12 cellular contexts compared by ENCODE assay signal in the genomic region with DNA sequence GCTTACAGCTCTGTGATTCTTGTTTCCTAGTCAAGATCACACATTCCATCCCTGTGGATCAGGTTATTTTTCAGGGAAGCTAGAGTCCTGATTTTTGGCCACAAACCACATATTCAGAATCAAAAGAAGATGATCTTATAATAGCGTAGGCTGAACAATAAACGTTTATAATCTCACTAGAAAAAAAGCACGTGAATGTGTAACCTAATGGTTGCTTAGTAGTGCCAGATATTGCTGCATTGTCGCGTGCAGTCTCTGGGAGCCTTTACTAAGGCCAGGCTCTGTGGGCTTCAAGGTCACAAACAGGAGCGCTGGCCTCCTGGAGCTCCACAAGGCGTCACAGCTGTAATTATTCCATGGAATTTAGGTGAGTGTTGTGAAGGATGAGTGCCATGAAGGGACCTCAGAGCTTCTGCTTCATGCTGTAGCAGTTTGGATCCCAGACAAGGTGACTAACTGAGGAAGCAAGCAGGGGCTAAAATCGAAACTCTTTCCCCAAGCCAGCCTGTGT. TPM values are rescaled to one million over a fixed set of nuclear protein-coding genes. Genes with fewer than 3 reads are reported as not detected.
DNase-seq lines count a peak whose midpoint lies in the region; ATAC-seq and TF ChIP-seq lines count a peak whose summit lies in the region.
"Had no signal": no experiment of that assay in that cellular context is flagged by ENCODE, and none has a peak within 500 bp of the region (broad histone marks: within the 10 kb centered on the region; RNA-seq: fewer than 3 reads in every experiment).

No MANE protein-coding gene starts in this region.

- H3K9ac ChIP-seq in subcutaneous abdominal adipose tissue (ENCODE audit: low read length in 5 of 5), result peak overlapping the region in 4 of 5 donors; percentile 5 to 31 (median 16)

- no peak for TF ChIP-seq CTCF in RWPE1 (conservative IDR thresholded peaks at IDR 0.05; ENCODE audit: low read depth)

- peaks cover 44% of the 10 kb centered on the region for H3K4me1 Mint-ChIP-seq in activated CD4-positive, alpha-beta T cell treated with anti-CD3 and anti-CD28 coated beads for 36 hours
- H3K4me1 Mint-ChIP-seq in activated T-helper 2 cell treated with anti-CD3 and anti-CD28 coated beads, Interferon-gamma antibody, Interleukin-2, Interleukin-4, amounts not matched to agents 10 μg/mL and 5 μg/mL and 100 μg/mL, durations not matched to agents 14 hours and 24 hours and 36 hours (ENCODE audit: low read depth), result peaks cover 56% of the 10 kb centered on the region

- no peak for ATAC-seq in activated CD4-positive, alpha-beta T cell treated with anti-CD3 and anti-CD28 coated beads for 36 hours
- ATAC-seq in left colon (peak; percentile 52), HG02588 (IDR thresholded peaks at IDR 0.05; ENCODE audit: unreplicated experiment) (no peak)

- POLR2A ChIA-PET in activated CD4-positive, alpha-beta T cell treated with anti-CD3 and anti-CD28 coated beads for 36 hours (lab: Charles Lee), result interaction anchor here (1.0 kb wide), 1 partner anchor 9 kb away, joined by 5 read pairs; no protein-coding TSS in a partner anchor
- POLR2A ChIA-PET in RWPE1 (lab: Yijun Ruan, JAX; ENCODE audit: low non-redundant PET), result no interaction called here

- no peaks in the 10 kb centered on the region for H3K9me3 ChIP-seq in subcutaneous abdominal adipose tissue (ENCODE audit: control insufficient read depth in 5 of 5, low read length in 5 of 5)

- no peak overlapping the region for H3K27ac ChIP-seq in subcutaneous abdominal adipose tissue (ENCODE audit: low read depth, low read length)
- no peak overlapping the region for H3K27ac ChIP-seq in RWPE1

- H3K36me3 ChIP-seq in subcutaneous abdominal adipose tissue (ENCODE audit: control insufficient read depth in 5 of 5, insufficient read depth in 5 of 5, low read length in 5 of 5), result no peaks in the 10 kb centered on the region

- no peaks in the 10 kb centered on the region for H3K27me3 Mint-ChIP-seq in activated CD4-positive, alpha-beta T cell treated with anti-CD3 and anti-CD28 coated beads for 36 hours
- no peaks in the 10 kb centered on the region for H3K27me3 Mint-ChIP-seq in activated T-helper 2 cell treated with anti-CD3 and anti-CD28 coated beads, Interferon-gamma antibody, Interleukin-2, Interleukin-4, amounts not matched to agents 10 μg/mL and 5 μg/mL and 100 μg/mL, durations not matched to agents 14 hours and 24 hours and 36 hours (ENCODE audit: low read depth)

- CTCF ChIA-PET in activated CD4-positive, alpha-beta T cell treated with anti-CD3 and anti-CD28 coated beads for 36 hours (lab: Charles Lee), result interaction anchor here (0.9 to 3.7 kb wide), 3 partner anchors 14 to 27 kb away, joined by 3 to 53 read pairs (median 29); no protein-coding TSS in a partner anchor
- CTCF ChIA-PET in RWPE1 (lab: Yijun Ruan, JAX), result interaction anchor here (0.6 kb wide), 1 partner anchor 33 kb away, joined by 3 read pairs; no protein-coding TSS in a partner anchor

- no peaks in the 10 kb centered on the region for H3K9me3 Mint-ChIP-seq in activated CD4-positive, alpha-beta T cell treated with anti-CD3 and anti-CD28 coated beads for 36 hours (ENCODE audit: low read depth)
- H3K9me3 Mint-ChIP-seq in activated T-helper 2 cell treated with anti-CD3 and anti-CD28 coated beads, Interferon-gamma antibody, Interleukin-2, Interleukin-4, amounts not matched to agents 10 μg/mL and 5 μg/mL and 100 μg/mL, durations not matched to agents 14 hours and 24 hours and 36 hours, result no peaks in the 10 kb centered on the region

- H3K27ac Mint-ChIP-seq in activated CD4-positive, alpha-beta T cell treated with anti-CD3 and anti-CD28 coated beads for 36 hours, result peak overlapping the region; percentile 6
- H3K27ac Mint-ChIP-seq in activated T-helper 2 cell treated with anti-CD3 and anti-CD28 coated beads, Interferon-gamma antibody, Interleukin-2, Interleukin-4, amounts not matched to agents 10 μg/mL and 5 μg/mL and 100 μg/mL, durations not matched to agents 14 hours and 24 hours and 36 hours, result peak overlapping the region; percentile 91

- H3K4me3 ChIP-seq in subcutaneous abdominal adipose tissue (ENCODE audit: low read depth in 1 of 5, low read length in 5 of 5), result peak overlapping the region in 3 of 5 donors; percentile 2 to 36 (median 26)

- peaks cover 9% of the 10 kb centered on the region for H3K36me3 Mint-ChIP-seq in activated CD4-positive, alpha-beta T cell treated with anti-CD3 and anti-CD28 coated beads for 36 hours (ENCODE audit: low read depth)
- H3K36me3 Mint-ChIP-seq in activated T-helper 2 cell treated with anti-CD3 and anti-CD28 coated beads, Interferon-gamma antibody, Interleukin-2, Interleukin-4, amounts not matched to agents 10 μg/mL and 5 μg/mL and 100 μg/mL, durations not matched to agents 14 hours and 24 hours and 36 hours (ENCODE audit: low read depth), result peaks cover 30% of the 10 kb centered on the region

- intact Hi-C loops in activated CD4-positive, alpha-beta T cell treated with anti-CD3 and anti-CD28 coated beads for 36 hours (cut with DNase I, micrococcal nuclease), result no loop called here
- intact Hi-C loops in activated T-helper 2 cell treated with anti-CD3 and anti-CD28 coated beads, Interferon-gamma antibody, Interleukin-2, Interleukin-4, amounts not matched to agents 10 μg/mL and 5 μg/mL and 100 μg/mL, durations not matched to agents 14 hours and 24 hours and 36 hours (cut with micrococcal nuclease), result no loop called here
- intact Hi-C loops in left colon (cut with DNase I, micrococcal nuclease), result no loop called here

- no peaks in the 10 kb centered on the region for H3K27me3 ChIP-seq in subcutaneous abdominal adipose tissue (ENCODE audit: control insufficient read depth in 5 of 5, insufficient read depth in 4 of 5, low read length in 5 of 5)

- H3K4me1 ChIP-seq in subcutaneous abdominal adipose tissue (ENCODE audit: control insufficient read depth in 5 of 5, insufficient read depth in 5 of 5, low read length in 5 of 5), result peaks cover 4 to 21% (median 17%) of the 10 kb centered on the region in 5 donors

- no peak overlapping the region for H3K4me3 Mint-ChIP-seq in activated CD4-positive, alpha-beta T cell treated with anti-CD3 and anti-CD28 coated beads for 36 hours
- H3K4me3 Mint-ChIP-seq in activated T-helper 2 cell treated with anti-CD3 and anti-CD28 coated beads, Interferon-gamma antibody, Interleukin-2, Interleukin-4, amounts not matched to agents 10 μg/mL and 5 μg/mL and 100 μg/mL, durations not matched to agents 14 hours and 24 hours and 36 hours (ENCODE audit: low read depth), result peak overlapping the region; percentile 5

- no peak for DNase-seq in activated CD4-positive, alpha-beta T cell treated with anti-CD3 and anti-CD28 coated beads for 36 hours
- DNase-seq in activated CD4-positive, alpha-beta T cell treated with anti-CD3 and anti-CD28 coated beads, Interleukin-2, amount 50 U/mL, for 1 hour, result no peak
- no peak for DNase-seq in activated T-helper 2 cell treated with anti-CD3 and anti-CD28 coated beads, Interferon-gamma antibody, Interleukin-2, Interleukin-4, amounts not matched to agents 10 μg/mL and 5 μg/mL and 100 μg/mL, durations not matched to agents 14 hours and 24 hours and 36 hours (ENCODE audit: low spot score)
- DNase-seq in left colon (no peak), HK-2 (ENCODE audit: unreplicated experiment) (no peak), RWPE1 (ENCODE audit: low spot score) (no peak)
- DNase-seq: amygdala; NCI-H1092; stimulated activated CD4-positive, alpha-beta T cell treated with anti-CD3 and anti-CD28 coated beads, Interleukin-4, amount 100 ng/mL, for 4 hours; T-helper 9 cell had no signal

RNA-seq across cellular contexts. Expression of gene CDKN1B, which starts 17.4 kb away (rescaled TPM):
- total RNA-seq in activated CD4-positive, alpha-beta T cell treated with anti-CD3 and anti-CD28 coated beads for 36 hours, result 10 to 100 TPM; 34.2 to 37.0 TPM
- total RNA-seq in activated T-helper 2 cell treated with anti-CD3 and anti-CD28 coated beads, Interferon-gamma antibody, Interleukin-2, Interleukin-4, amounts not matched to agents 10 μg/mL and 5 μg/mL and 100 μg/mL, durations not matched to agents 14 hours and 24 hours and 36 hours, result 49.0 and 53.4 TPM in 2 replicates
- total RNA-seq in left colon, result 10 to 100 TPM; 38.0 to 53.3 TPM

RNA-seq across cellular contexts. Expression of gene GPR19, which starts 38.6 kb away (rescaled TPM):
- 10 to 100 TPM; 19.4 to 19.8 TPM for total RNA-seq in activated CD4-positive, alpha-beta T cell treated with anti-CD3 and anti-CD28 coated beads for 36 hours
- 8.9 and 12.2 TPM in 2 replicates for total RNA-seq in activated T-helper 2 cell treated with anti-CD3 and anti-CD28 coated beads, Interferon-gamma antibody, Interleukin-2, Interleukin-4, amounts not matched to agents 10 μg/mL and 5 μg/mL and 100 μg/mL, durations not matched to agents 14 hours and 24 hours and 36 hours
- under 1 TPM; 0.34 to 0.37 TPM for total RNA-seq in left colon

RNA-seq across cellular contexts. Expression of gene APOLD1, which starts 50.8 kb away (rescaled TPM):
- total RNA-seq in activated CD4-positive, alpha-beta T cell treated with anti-CD3 and anti-CD28 coated beads for 36 hours, result 1 to 10 TPM; 3.5 to 7.0 TPM
- 5.3 and 6.0 TPM in 2 replicates for total RNA-seq in activated T-helper 2 cell treated with anti-CD3 and anti-CD28 coated beads, Interferon-gamma antibody, Interleukin-2, Interleukin-4, amounts not matched to agents 10 μg/mL and 5 μg/mL and 100 μg/mL, durations not matched to agents 14 hours and 24 hours and 36 hours
- total RNA-seq in left colon, result 1 to 10 TPM; 2.6 to 6.7 TPM
